In genomic region chr2:113216321-113216720, GRCh38 we compare ENCODE assay signal across 12 cellular contexts.
"Had no signal": no experiment of that assay in that cellular context is flagged by ENCODE, and none has a peak within 500 bp of the region (broad histone marks: within the 10 kb centered on the region; RNA-seq: fewer than 3 reads in every experiment).

No MANE protein-coding gene starts in this region.

- H3K36me3 ChIP-seq: gastrocnemius medialis had no signal

- H3K9me3 ChIP-seq: gastrocnemius medialis had no signal

- H3K36me3 Mint-ChIP-seq: naive thymus-derived CD8-positive, alpha-beta T cell had no signal

- H3K27me3 Mint-ChIP-seq: naive thymus-derived CD8-positive, alpha-beta T cell had no signal

- H3K4me3 Mint-ChIP-seq: activated naive CD4-positive, alpha-beta T cell treated with anti-CD3 and anti-CD28 coated beads for 36 hours; activated T-helper 1 cell treated with anti-CD3 and anti-CD28 coated beads, Interleukin-12 subunit alpha, Interleukin-12 subunit beta, Interleukin-2, Interleukin-4 antibody, amounts not matched to agents 30 ng/mL and 10 ng/mL and 1 ng/mL, durations not matched to agents 14 hours and 24 hours and 36 hours; T-helper 1 cell treated with Interleukin-12 subunit alpha and Interleukin-12 subunit beta and Interleukin-4 antibody, amounts not matched to agents 30 μg/mL and 1 μg/mL, for 36 hours had no signal

- H3K27ac Mint-ChIP-seq: activated naive CD4-positive, alpha-beta T cell treated with anti-CD3 and anti-CD28 coated beads for 36 hours; activated T-helper 1 cell treated with anti-CD3 and anti-CD28 coated beads, Interleukin-12 subunit alpha, Interleukin-12 subunit beta, Interleukin-2, Interleukin-4 antibody, amounts not matched to agents 30 ng/mL and 10 ng/mL and 1 ng/mL, durations not matched to agents 14 hours and 24 hours and 36 hours; T-helper 1 cell treated with Interleukin-12 subunit alpha and Interleukin-12 subunit beta and Interleukin-4 antibody, amounts not matched to agents 30 μg/mL and 1 μg/mL, for 36 hours had no signal

- ATAC-seq: naive thymus-derived CD8-positive, alpha-beta T cell; SK-N-SH treated with all-trans-retinoic acid at 6 μM for 48 hours had no signal

- H3K27ac ChIP-seq: epithelial cell of prostate had no signal

- H3K27me3 ChIP-seq: gastrocnemius medialis had no signal

- H3K4me3 ChIP-seq: coronary artery, gastrocnemius medialis had no signal

- DNase-seq: activated CD4-positive, alpha-beta T cell treated with anti-CD3 and anti-CD28 coated beads for 48 hours; activated naive CD4-positive, alpha-beta T cell treated with anti-CD3 and anti-CD28 coated beads for 36 hours; effector CD8-positive, alpha-beta T cell; gastrocnemius medialis; midbrain; naive thymus-derived CD8-positive, alpha-beta T cell; stimulated activated CD4-positive, alpha-beta T cell treated with anti-CD3 and anti-CD28 coated beads, Interleukin-4, amount 100 ng/mL, for 24 hours had no signal

- H3K9me3 Mint-ChIP-seq: activated naive CD4-positive, alpha-beta T cell treated with anti-CD3 and anti-CD28 coated beads for 36 hours; activated T-helper 1 cell treated with anti-CD3 and anti-CD28 coated beads, Interleukin-12 subunit alpha, Interleukin-12 subunit beta, Interleukin-2, Interleukin-4 antibody, amounts not matched to agents 30 ng/mL and 10 ng/mL and 1 ng/mL, durations not matched to agents 14 hours and 24 hours and 36 hours; naive thymus-derived CD8-positive, alpha-beta T cell; T-helper 1 cell treated with Interleukin-12 subunit alpha and Interleukin-12 subunit beta and Interleukin-4 antibody, amounts not matched to agents 30 μg/mL and 1 μg/mL, for 36 hours had no signal
